ENCODE assay signal across 34 cellular contexts in genomic region chr7:17209101-17209500, GRCh38.
"Had no signal": no experiment of that assay in that cellular context is flagged by ENCODE, and none has a peak within 500 bp of the region (broad histone marks: within the 10 kb centered on the region; RNA-seq: fewer than 3 reads in every experiment).

No MANE protein-coding gene starts in this region.

- H3K9ac ChIP-seq: KMS-11 had no signal

- H3K27ac ChIP-seq: KMS-11 had no signal

- H3K4me3 ChIP-seq: MG63 had no signal

- H3K36me3 ChIP-seq: MG63 had no signal

- H3K27me3 ChIP-seq: MG63 had no signal

- H3K9me3 ChIP-seq: MG63 had no signal

- DNase-seq: Karpas-422, Kasumi-1, MG63, MV-4-11, NCI-H1048, NCI-H1092, NCI-H1092 treated with DMSO at 0.1 percent for 48 hours, NCI-H1105, NCI-H1105 treated with DMSO at 0.1 percent for 48 hours, NCI-H1417, NCI-H1417 treated with DMSO at 0.1 percent for 48 hours, NCI-H1436, NCI-H1436 treated with DMSO at 0.1 percent for 48 hours, NCI-H146, NCI-H1694, NCI-H1694 treated with DMSO at 0.1 percent for 48 hours, NCI-H187, NCI-H187 treated with DMSO at 0.1 percent for 48 hours, NCI-H1930, NCI-H2029, NCI-H2029 treated with DMSO at 0.1 percent for 48 hours, NCI-H2081, NCI-H2081 treated with DMSO at 0.1 percent for 48 hours, NCI-H2107, NCI-H2171, NCI-H2171 treated with DMSO at 0.1 percent for 48 hours, NCI-H2227 treated with DMSO at 0.1 percent for 48 hours, NCI-H226, NCI-H345, NCI-H446, NCI-H446 treated with DMSO at 0.1 percent for 48 hours, NCI-H510A, NCI-H510A treated with DMSO at 0.1 percent for 48 hours had no signal

- H3K4me2 ChIP-seq: KMS-11 had no signal
